In the genomic region with DNA sequence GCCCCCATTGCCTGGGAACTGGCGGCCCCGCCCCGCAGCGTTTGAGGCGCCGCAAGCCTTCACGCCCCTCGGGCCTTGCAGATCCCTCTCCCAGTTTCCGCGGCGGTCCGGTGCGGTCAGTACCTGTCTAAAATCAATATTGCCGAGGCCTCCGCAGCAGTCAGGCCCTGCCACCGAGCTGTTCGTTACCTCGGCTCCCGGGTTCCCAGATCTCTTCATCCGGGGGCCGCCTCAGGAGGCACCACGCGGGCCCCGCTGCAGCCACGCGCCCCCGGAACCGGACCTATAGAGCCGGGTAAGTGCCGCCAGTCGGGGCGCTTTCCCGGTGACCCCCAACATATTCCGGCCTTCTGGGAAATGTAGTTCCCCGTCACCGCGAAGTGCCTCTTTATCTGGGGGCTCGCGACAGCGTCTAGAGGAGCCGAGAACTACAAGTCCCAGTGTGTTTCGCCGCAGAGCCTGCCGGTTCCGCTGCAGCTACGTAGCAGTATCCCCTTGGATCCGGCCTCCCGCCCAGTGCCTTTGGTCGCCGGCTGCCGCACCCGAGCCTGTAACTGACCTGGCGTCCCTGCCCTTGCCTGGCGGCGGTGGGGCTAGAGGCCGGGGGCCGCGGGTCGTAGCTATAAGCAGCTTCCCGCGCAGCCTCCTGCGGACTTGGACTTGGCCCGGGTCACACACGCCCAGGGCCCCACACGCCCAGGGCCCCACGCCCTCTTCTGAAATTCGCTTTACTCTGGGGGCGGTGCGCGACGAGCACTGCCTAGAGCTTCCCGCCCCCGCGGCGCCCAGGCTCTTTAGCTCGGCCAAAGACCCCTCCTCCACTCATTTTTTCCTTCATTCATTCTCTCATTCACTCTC, we compare ENCODE assay signal across 8 cellular contexts. TPM values are rescaled to one million over a fixed set of nuclear protein-coding genes. Genes with fewer than 3 reads are reported as not detected.
DNase-seq lines count a peak whose midpoint lies in the region; ATAC-seq and TF ChIP-seq lines count a peak whose summit lies in the region.

Gene PEMT, minus strand, starts transcription at position 301 of the 858 bp plus-strand sequence. Its CDS starts 82 bp downstream, at position 219.

- peaks cover 15 to 25% of the 10 kb centered on the region in 2 donors for H3K4me1 ChIP-seq in left lung

- H3K4me3 ChIP-seq in left lung: peak within 1 kb of the TSS; percentile 72

- H3K36me3 ChIP-seq in left lung: no peaks in the 10 kb centered on the region

- H3K27ac ChIP-seq in left lung: peak within 1 kb of the TSS; percentile 85 to 87

- DNase-seq in C1 segment of cervical spinal cord (lab: John Stamatoyannopoulos, UW) (peak; percentile 81 to 98 (median 94)), NCI-H748 treated with DMSO at 0.1 percent for 48 hours (lab: John Stamatoyannopoulos, UW) (peak; percentile 98), dermis blood vessel endothelial cell (peak; percentile 99), left lung (peak; percentile 97)
- DNase-seq in activated CD4-positive, alpha-beta T cell treated with anti-CD3 and anti-CD28 coated beads, Interleukin-2, amount 50 U/mL, for 24 hours (ENCODE audit: low read depth in 1 of 2, low spot score in 1 of 2): peak; percentile 90 to 95
- DNase-seq in stimulated activated CD4-positive, alpha-beta T cell treated with anti-CD3 and anti-CD28 coated beads, Interleukin-2, amount 100 ng/mL, for 48 hours: peak; percentile 86 to 88

- H3K9me3 ChIP-seq in left lung: no peaks in the 10 kb centered on the region

- no peak for TF ChIP-seq CTCF in left lung (IDR thresholded peaks at IDR 0.05)

- H3K27me3 ChIP-seq in left lung: no peaks in the 10 kb centered on the region

- intact Hi-C loops in left lung (cut with DNase I): no loop called here

- ATAC-seq in GM19372 (IDR thresholded peaks at IDR 0.05; ENCODE audit: low read depth, unreplicated experiment): peak; percentile 91
- peak; percentile 92 for ATAC-seq in HG03558 (IDR thresholded peaks at IDR 0.05; ENCODE audit: extremely low read depth, unreplicated experiment)
- ATAC-seq in left lung: peak; percentile 96

RNA-seq across cellular contexts. Expression of gene PEMT, which starts in this region (rescaled TPM):
- total RNA-seq in dermis blood vessel endothelial cell (24.7 and 41.5 TPM in 2 replicates), left lung (10 to 100 TPM; 25.2 to 38.7 TPM)

Comparison
In these comparisons a context has a peak if more than half of its experiments do, and no peak if none do; other contexts are left out.
1. Peak in every context shown above with its lines: DNase-seq, ATAC-seq, H3K4me3 ChIP-seq and H3K27ac ChIP-seq.